Comparison of ENCODE assay signal across 25 cellular contexts in genomic region chr2:26410764-26411243, GRCh38. TPM values are rescaled to one million over a fixed set of nuclear protein-coding genes. Genes with fewer than 3 reads are reported as not detected.
DNase-seq lines count a peak whose midpoint lies in the region; ATAC-seq and TF ChIP-seq lines count a peak whose summit lies in the region.
"Had no signal": no experiment of that assay in that cellular context is flagged by ENCODE, and none has a peak within 500 bp of the region (broad histone marks: within the 10 kb centered on the region; RNA-seq: fewer than 3 reads in every experiment).

No MANE protein-coding gene starts in this region.

- H3K4me3 ChIP-seq in HL-60 (replicated peaks; ENCODE audit: insufficient read depth, low read length), result no peak overlapping the region
- H3K4me3 ChIP-seq: GM23338 had no signal

- H3K4me1 Mint-ChIP-seq in natural killer cell (peaks cover 8 to 11% of the 10 kb centered on the region in 2 donors), nephron progenitor cell (no peaks in the 10 kb centered on the region)
- H3K4me1 Mint-ChIP-seq: GM23338, H9 had no signal

- no peak overlapping the region for H3K27ac Mint-ChIP-seq in natural killer cell
- H3K27ac Mint-ChIP-seq in nephron progenitor cell, result no peak overlapping the region
- H3K27ac Mint-ChIP-seq: GM23338, H9 had no signal

- H3K27me3 ChIP-seq in HL-60 (ENCODE audit: insufficient read depth, poor library complexity, severe bottlenecking), result no peaks in the 10 kb centered on the region
- H3K27me3 ChIP-seq: BE2C had no signal

- peaks cover 10 to 15% of the 10 kb centered on the region in 2 donors for H3K27me3 Mint-ChIP-seq in natural killer cell (ENCODE audit: low read depth in 2 of 2)
- H3K27me3 Mint-ChIP-seq in nephron progenitor cell (ENCODE audit: low read depth, poor library complexity), result peaks cover 11% of the 10 kb centered on the region

- intact Hi-C loops in natural killer cell (cut with micrococcal nuclease), result no loop called here

- H3K4me3 Mint-ChIP-seq in natural killer cell, result peak overlapping the region; percentile 43
- H3K4me3 Mint-ChIP-seq in nephron progenitor cell, result no peak overlapping the region
- H3K4me3 Mint-ChIP-seq: GM23338, H9 had no signal

- peak; percentile 10 for DNase-seq in CD1c-positive myeloid dendritic cell (ENCODE audit: extremely low spot score)
- peak in 1 of 2 experiments; percentile 39 for DNase-seq in HL-60 (ENCODE audit: low read depth in 1 of 2, low spot score in 1 of 2)
- DNase-seq in OCI-M1 (lab: John Stamatoyannopoulos, UW), result peak; percentile 54
- DNase-seq in natural killer cell, result no peak
- no peak for DNase-seq in COLO668 (lab: John Stamatoyannopoulos, UW; ENCODE audit: unreplicated experiment)
- no peak for DNase-seq in nephron progenitor cell
- DNase-seq: 8988T; ACHN; BE2C; H9; KBM-7; NCI-H1092 treated with DMSO at 0.1 percent for 48 hours; NCI-H1436; NCI-H187; NCI-H2081 treated with DMSO at 0.1 percent for 48 hours; NCI-H524; NCI-H774; NK-92 treated with Interleukin-12 subunit alpha and Interleukin-12 subunit beta, amount 100 ng/mL, for 24 hours; SHP77 had no signal

- peak overlapping the region; percentile 37 for H3K27ac ChIP-seq in HL-60 (replicated peaks)
- H3K27ac ChIP-seq: RWPE1 had no signal

- ATAC-seq in natural killer cell, result no peak
- ATAC-seq in HG02973 (IDR thresholded peaks at IDR 0.05; ENCODE audit: unreplicated experiment), result no peak
- ATAC-seq: GM23338, Panc1 had no signal

- TF ChIP-seq CTCF in HL-60 (IDR thresholded peaks at IDR 0.05; ENCODE audit: insufficient read depth, low read length) (no peak), natural killer cell (IDR thresholded peaks at IDR 0.05) (no peak), nephron progenitor cell (IDR thresholded peaks at IDR 0.05) (no peak)

- H3K36me3 Mint-ChIP-seq in natural killer cell (no peaks in the 10 kb centered on the region), nephron progenitor cell (ENCODE audit: low read depth) (no peaks in the 10 kb centered on the region)
- H3K36me3 Mint-ChIP-seq: CD14-positive monocyte had no signal

- H3K9me3 Mint-ChIP-seq in natural killer cell, result no peaks in the 10 kb centered on the region
- H3K9me3 Mint-ChIP-seq in nephron progenitor cell, result no peaks in the 10 kb centered on the region
- H3K9me3 Mint-ChIP-seq: CD14-positive monocyte, GM23338, H9 had no signal

RNA-seq across cellular contexts. Expression of gene DRC1, which starts 9.1 kb away (rescaled TPM):
- total RNA-seq in natural killer cell, result not detected
- total RNA-seq: GM23338, H9, SK-MEL-5 had no signal

Comparison
In these comparisons a context has a peak if more than half of its experiments do, and no peak if none do; other contexts are left out.
1. DNase-seq: peak in CD1c-positive myeloid dendritic cell (single experiment) and OCI-M1 (single experiment); none in natural killer cell (single experiment), COLO668 (single experiment) and nephron progenitor cell (single experiment).